27 cellular contexts compared by ENCODE assay signal in the genomic region with DNA sequence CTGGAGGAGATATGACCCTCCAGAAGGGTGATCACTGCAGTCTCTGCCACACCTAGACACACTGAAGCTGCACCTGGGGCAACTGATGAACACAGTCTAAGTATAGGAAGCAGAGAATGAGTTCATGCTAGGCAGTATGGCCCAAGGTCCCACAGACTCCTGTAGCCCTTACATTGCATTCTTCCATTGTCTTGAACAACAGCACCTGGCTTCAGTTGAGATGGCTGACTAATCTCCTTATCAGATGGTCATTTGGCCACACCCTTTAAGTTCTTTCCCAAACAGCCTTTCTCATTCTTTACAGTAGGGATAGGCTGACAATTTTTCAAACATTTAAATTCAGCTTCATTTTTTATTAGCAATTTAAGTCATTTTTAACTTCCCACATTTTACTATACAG. TPM values are rescaled to one million over a fixed set of nuclear protein-coding genes. Genes with fewer than 3 reads are reported as not detected.
DNase-seq lines count a peak whose midpoint lies in the region; ATAC-seq, FAIRE-seq and TF ChIP-seq lines count a peak whose summit lies in the region.
"Had no signal": no experiment of that assay in that cellular context is flagged by ENCODE, and none has a peak within 500 bp of the region (broad histone marks: within the 10 kb centered on the region; RNA-seq: fewer than 3 reads in every experiment).

No MANE protein-coding gene starts in this region.

- no peak for ATAC-seq in effector memory CD8-positive, alpha-beta T cell (replicated peaks)
- no peak for ATAC-seq in GM18505 (IDR thresholded peaks at IDR 0.05; ENCODE audit: unreplicated experiment)
- ATAC-seq: heart left ventricle; sciatic nerve; stimulated activated naive CD8-positive, alpha-beta T cell treated with anti-CD3 and anti-CD28 coated beads, Interleukin-15, Interleukin-2, amounts not matched to agents 100 U/mL and 50 U/mL, for 24 hours had no signal

- peaks cover 4% of the 10 kb centered on the region for H3K4me1 ChIP-seq in keratinocyte (ENCODE audit: control insufficient read depth, extremely low read depth, insufficient read depth, low read length)
- H3K4me1 ChIP-seq: A549, heart left ventricle, testis, uterus had no signal

- H3K27ac Mint-ChIP-seq in effector memory CD8-positive, alpha-beta T cell, result peak overlapping the region; percentile 10 to 38
- H3K27ac Mint-ChIP-seq in chondrocyte (ENCODE audit: unreplicated experiment), result no peak overlapping the region
- H3K27ac Mint-ChIP-seq: activated T-cell treated with anti-CD3 and anti-CD28 coated beads, Interleukin-2, amount 50 U/mL, for 24 hours; H9 had no signal

- no peaks in the 10 kb centered on the region for H3K27me3 ChIP-seq in keratinocyte (ENCODE audit: control insufficient read depth, extremely low read depth, insufficient read depth, low read length)
- H3K27me3 ChIP-seq: dorsolateral prefrontal cortex, heart left ventricle, testis, uterus had no signal

- H3K9me3 ChIP-seq in keratinocyte (ENCODE audit: control insufficient read depth, low read depth, low read length), result no peaks in the 10 kb centered on the region
- H3K9me3 ChIP-seq: A549, heart left ventricle, testis, uterus had no signal

- H3K9me1 ChIP-seq in keratinocyte (ENCODE audit: control insufficient read depth, extremely low read depth, insufficient read depth, low read length), result no peaks in the 10 kb centered on the region

- H3K4me3 Mint-ChIP-seq in effector memory CD8-positive, alpha-beta T cell, result no peak overlapping the region
- H3K4me3 Mint-ChIP-seq in chondrocyte (ENCODE audit: unreplicated experiment), result no peak overlapping the region
- H3K4me3 Mint-ChIP-seq: activated T-cell treated with anti-CD3 and anti-CD28 coated beads, Interleukin-2, amount 50 U/mL, for 24 hours; H9 had no signal

- DNase-seq in A172 (ENCODE audit: low spot score) (peak; percentile 70), LoVo (ENCODE audit: low spot score) (peak; percentile 43), keratinocyte (ENCODE audit: low read depth, low spot score) (peak; percentile 35), GM12891 (ENCODE audit: insufficient read length, low spot score) (no peak), chondrocyte (ENCODE audit: low spot score) (no peak), NCI-H524 (lab: John Stamatoyannopoulos, UW) (no peak)
- DNase-seq in effector memory CD8-positive, alpha-beta T cell, result no peak
- DNase-seq: activated CD4-positive, alpha-beta T cell treated with anti-CD3 and anti-CD28 coated beads for 48 hours; activated gamma-delta T cell treated with Interleukin-2 at 50 U/mL for 16 hours; activated T-cell treated with anti-CD3 and anti-CD28 coated beads, Interleukin-2, amount 50 U/mL, for 24 hours; DMS153; dorsolateral prefrontal cortex; GF-D8; H9; heart left ventricle; NCI-H1436; NCI-H82; SHP77 treated with DMSO at 0.1 percent for 48 hours; stimulated activated naive CD8-positive, alpha-beta T cell treated with anti-CD3 and anti-CD28 coated beads, Interleukin-15, Interleukin-2, amounts not matched to agents 100 U/mL and 50 U/mL, for 24 hours; T-helper 9 cell; testis; uterus; WERI-Rb-1 had no signal

- peak; percentile 71 for FAIRE-seq in keratinocyte (lab: Jason Lieb, UNC)
- FAIRE-seq in GM12891 (lab: Jason Lieb, UNC), result no peak
- FAIRE-seq: A549, GM19239 had no signal

- H3K27me3 Mint-ChIP-seq in effector memory CD8-positive, alpha-beta T cell, result no peaks in the 10 kb centered on the region
- no peaks in the 10 kb centered on the region for H3K27me3 Mint-ChIP-seq in chondrocyte (ENCODE audit: low read depth)
- H3K27me3 Mint-ChIP-seq: activated T-cell treated with anti-CD3 and anti-CD28 coated beads, Interleukin-2, amount 50 U/mL, for 24 hours had no signal

- H3K9me3 Mint-ChIP-seq in effector memory CD8-positive, alpha-beta T cell, result no peaks in the 10 kb centered on the region
- H3K9me3 Mint-ChIP-seq in chondrocyte (ENCODE audit: low read depth), result peaks cover 3% of the 10 kb centered on the region
- H3K9me3 Mint-ChIP-seq: activated T-cell treated with anti-CD3 and anti-CD28 coated beads, Interleukin-2, amount 50 U/mL, for 24 hours; H9 had no signal

- H3K36me3 Mint-ChIP-seq in effector memory CD8-positive, alpha-beta T cell (ENCODE audit: insufficient read depth), result peaks cover 20% of the 10 kb centered on the region
- peaks cover 2% of the 10 kb centered on the region for H3K36me3 Mint-ChIP-seq in chondrocyte (ENCODE audit: low read depth)

- H3K4me3 ChIP-seq in keratinocyte (ENCODE audit: control insufficient read depth in 2 of 3, extremely low read depth in 1 of 3, insufficient read depth in 2 of 3, low read depth in 1 of 3, low read length in 3 of 3), result no peak overlapping the region
- H3K4me3 ChIP-seq: A549, dorsolateral prefrontal cortex, heart left ventricle, testis, uterus had no signal

- H3K79me2 ChIP-seq in keratinocyte (ENCODE audit: control insufficient read depth, insufficient read depth, low read length), result no peaks in the 10 kb centered on the region

- H3K9ac ChIP-seq in keratinocyte (ENCODE audit: control insufficient read depth, extremely low read depth, insufficient read depth, low read length), result no peak overlapping the region

- no peaks in the 10 kb centered on the region for H3K4me1 Mint-ChIP-seq in effector memory CD8-positive, alpha-beta T cell (ENCODE audit: low read depth in 2 of 2)
- H3K4me1 Mint-ChIP-seq in chondrocyte (ENCODE audit: low read depth), result no peaks in the 10 kb centered on the region

- TF ChIP-seq POLR2A in GM18505 (IDR thresholded peaks at IDR 0.05; ENCODE audit: borderline replicate concordance, extremely low read depth, insufficient read depth, insufficient read length) (no peak), GM12891 (IDR thresholded peaks at IDR 0.05; ENCODE audit: low read depth, low read length) (no peak)

- peaks cover 0 to 5% of the 10 kb centered on the region in 2 experiments for H3K36me3 ChIP-seq in keratinocyte (ENCODE audit: control insufficient read depth in 2 of 2, extremely low read depth in 1 of 2, insufficient read depth in 2 of 2, low read length in 2 of 2)
- H3K36me3 ChIP-seq: uterus had no signal

- H4K20me1 ChIP-seq in keratinocyte (ENCODE audit: control insufficient read depth, extremely low read depth, insufficient read depth, low read length), result no peaks in the 10 kb centered on the region

- H3K27ac ChIP-seq in keratinocyte (ENCODE audit: control insufficient read depth, insufficient read depth, low read length), result no peak overlapping the region
- H3K27ac ChIP-seq: A549, dorsolateral prefrontal cortex, heart left ventricle, testis, uterus, WERI-Rb-1 had no signal

- dilution Hi-C loops in keratinocyte (cut with MboI; ENCODE audit: extremely low pct_ligation_motif_present, low sequenced_read_pairs), result no loop called here

- H2AFZ ChIP-seq in keratinocyte (ENCODE audit: control insufficient read depth, low read length), result no peak overlapping the region

- TF ChIP-seq CTCF in keratinocyte (optimal IDR thresholded peaks at IDR 0.05 in 1 of 3, IDR thresholded peaks at IDR 0.05 in 1 of 3, conservative IDR thresholded peaks at IDR 0.05 in 1 of 3; ENCODE audit: extremely low read depth in 1 of 3, insufficient read depth in 2 of 3, low read length in 3 of 3) (no peak), chondrocyte (IDR thresholded peaks at IDR 0.05) (no peak)

- no peak overlapping the region for H3K4me2 ChIP-seq in keratinocyte (ENCODE audit: control insufficient read depth, extremely low read depth, insufficient read depth, low read depth, low read length)
- H3K4me2 ChIP-seq: A549 had no signal

TF ChIP-seq in GM12891, 5 proteins besides CTCF, POLR2A, EP300 and RAD21:
- TF ChIP-seq POU2F2 (IDR thresholded peaks at IDR 0.05; ENCODE audit: low read depth, low read length), result no peak
- TF ChIP-seq SPI1 (IDR thresholded peaks at IDR 0.05; ENCODE audit: low read depth, low read length), result no peak
- TF ChIP-seq TAF1 (IDR thresholded peaks at IDR 0.05; ENCODE audit: low read depth, low read length), result no peak
- no peak for TF ChIP-seq POLR2AphosphoS5 (IDR thresholded peaks at IDR 0.05; ENCODE audit: low read depth, low read length)
- no peak for TF ChIP-seq PAX5 (IDR thresholded peaks at IDR 0.05; ENCODE audit: insufficient read depth, low read length, severe bottlenecking)

RNA-seq across cellular contexts. Expression of a gene that starts 23.1 kb away (rescaled TPM):
- 97.1 and 109 TPM in 2 replicates for total RNA-seq in A172 (2014; rRNA removed; shearing (Covaris generic))
- 3.2 to 15.4 TPM (median 7.4 TPM) in 3 replicates for polyA plus RNA-seq in keratinocyte
- 0.76 TPM for polyA plus RNA-seq in keratinocyte (2011; ENCODE audit: low read depth)
- 3.1 and 4.6 TPM in 2 replicates for polyA plus RNA-seq in keratinocyte (2011; cell fraction: cytosol; rRNA removed)
- polyA plus RNA-seq in keratinocyte (2011; cell fraction: nucleus; rRNA removed), result 5.8 and 13.1 TPM in 2 replicates
- 0.58 and 9.4 TPM in 2 replicates for polyA plus RNA-seq in keratinocyte (2012; ENCODE audit: low replicate concordance)
- 0.46 to 10.6 TPM (median 2.0 TPM) in 3 replicates for polyA minus RNA-seq in keratinocyte
- 1.5 TPM for polyA minus RNA-seq in keratinocyte (2011; cell fraction: cytosol; rRNA and poly(A)+ RNA removed)
- 6.6 and 7.4 TPM in 2 replicates for polyA minus RNA-seq in keratinocyte (2011; cell fraction: nucleus; rRNA and poly(A)+ RNA removed)
- polyA plus RNA-seq in GM12891 (2012; ENCODE audit: low read depth, missing spikeins), result 22.7 TPM
- total RNA-seq in chondrocyte, result 7.2 to 19.6 TPM (median 8.7 TPM) in 3 replicates

RNA-seq across cellular contexts. Expression of a gene that starts 23.3 kb away (rescaled TPM):
- 35.4 and 47.1 TPM in 2 replicates for total RNA-seq in A172 (2014; rRNA removed; shearing (Covaris generic))
- 5.1 to 18.3 TPM (median 10.5 TPM) in 3 replicates for polyA plus RNA-seq in keratinocyte
- 69.2 TPM for polyA plus RNA-seq in keratinocyte (2011; ENCODE audit: low read depth)
- polyA plus RNA-seq in keratinocyte (2011; cell fraction: cytosol; rRNA removed), result 4.2 and 5.4 TPM in 2 replicates
- polyA plus RNA-seq in keratinocyte (2011; cell fraction: nucleus; rRNA removed), result 33.8 and 43.0 TPM in 2 replicates
- polyA plus RNA-seq in keratinocyte (2012; ENCODE audit: low replicate concordance), result 15.6 and 22.5 TPM in 2 replicates
- polyA minus RNA-seq in keratinocyte, result 1.8 to 18.5 TPM (median 5.2 TPM) in 3 replicates
- 3.1 TPM for polyA minus RNA-seq in keratinocyte (2011; cell fraction: cytosol; rRNA and poly(A)+ RNA removed)
- polyA minus RNA-seq in keratinocyte (2011; cell fraction: nucleus; rRNA and poly(A)+ RNA removed), result 14.4 and 35.5 TPM in 2 replicates
- 22.3 TPM for polyA plus RNA-seq in GM12891 (2012; ENCODE audit: low read depth, missing spikeins)
- 19.5 to 35.2 TPM (median 21.0 TPM) in 3 replicates for total RNA-seq in chondrocyte

RNA-seq across cellular contexts. Expression of a gene that starts 58.1 kb away (rescaled TPM):
- 15.9 and 21.1 TPM in 2 replicates for total RNA-seq in A172 (2014; rRNA removed; shearing (Covaris generic))
- polyA plus RNA-seq in keratinocyte, result 6.7 to 14.7 TPM (median 10.9 TPM) in 3 replicates
- 0.35 TPM for polyA plus RNA-seq in keratinocyte (2011; ENCODE audit: low read depth)
- 3.0 and 4.4 TPM in 2 replicates for polyA plus RNA-seq in keratinocyte (2011; cell fraction: cytosol; rRNA removed)
- 20.0 TPM in 2 replicates for polyA plus RNA-seq in keratinocyte (2011; cell fraction: nucleus; rRNA removed)
- polyA plus RNA-seq in keratinocyte (2012; ENCODE audit: low replicate concordance), result 0.11 and 8.3 TPM in 2 replicates
- polyA minus RNA-seq in keratinocyte, result 20.5 to 80.1 TPM (median 34.7 TPM) in 3 replicates
- polyA minus RNA-seq in keratinocyte (2011; cell fraction: cytosol; rRNA and poly(A)+ RNA removed), result 16.1 TPM
- 26.5 and 55.1 TPM in 2 replicates for polyA minus RNA-seq in keratinocyte (2011; cell fraction: nucleus; rRNA and poly(A)+ RNA removed)
- 2.3 TPM for polyA plus RNA-seq in GM12891 (2012; ENCODE audit: low read depth, missing spikeins)
- 20.0 to 30.1 TPM (median 21.5 TPM) in 3 replicates for total RNA-seq in chondrocyte

Comparison
In these comparisons a context has a peak if more than half of its experiments do, and no peak if none do; other contexts are left out.
1. DNase-seq: peak in A172 (single experiment), LoVo (single experiment) and keratinocyte (single experiment); none in effector memory CD8-positive, alpha-beta T cell (0 of 3), GM12891 (single experiment), chondrocyte (single experiment) and NCI-H524 (0 of 2).